12 cellular contexts compared by ENCODE assay signal in the genomic region with DNA sequence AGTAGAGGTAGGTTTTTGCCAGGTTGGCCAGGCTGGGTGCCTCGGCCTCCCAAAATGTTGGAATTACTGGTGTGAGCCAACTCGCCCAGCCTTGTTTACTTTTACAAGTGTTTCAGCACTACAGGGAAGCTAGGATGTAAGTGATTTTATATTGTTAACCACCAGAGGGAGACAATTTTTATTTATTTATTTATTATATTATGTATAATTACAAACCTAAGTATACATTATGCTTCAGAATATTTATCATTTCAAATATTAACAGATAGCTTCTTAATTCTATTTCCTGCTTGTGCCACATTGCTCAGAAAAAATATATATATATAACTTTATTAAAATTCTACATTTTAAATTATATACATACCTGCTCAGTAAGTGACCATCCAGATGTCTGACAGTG. TPM values are rescaled to one million over a fixed set of nuclear protein-coding genes. Genes with fewer than 3 reads are reported as not detected.
DNase-seq lines count a peak whose midpoint lies in the region; ATAC-seq, FAIRE-seq and TF ChIP-seq lines count a peak whose summit lies in the region.
"Had no signal": no experiment of that assay in that cellular context is flagged by ENCODE, and none has a peak within 500 bp of the region (broad histone marks: within the 10 kb centered on the region; RNA-seq: fewer than 3 reads in every experiment).

No MANE protein-coding gene starts in this region.

- CTCF ChIA-PET in A549 (lab: Yijun Ruan, JAX): interaction anchor here (1.1 to 1.5 kb wide), 4 partner anchors 13 to 154 kb away, joined by 3 to 6 read pairs (median 4); no protein-coding TSS in a partner anchor

- POLR2A ChIA-PET in A549 (lab: Yijun Ruan, JAX): no interaction called here

- no peak for ATAC-seq in A549
- no peak for ATAC-seq in HG03354 (IDR thresholded peaks at IDR 0.05; ENCODE audit: poor library complexity, severe bottlenecking, unreplicated experiment)
- no peak for ATAC-seq in GM18858 (IDR thresholded peaks at IDR 0.05; ENCODE audit: unreplicated experiment)

- TF ChIP-seq CTCF in A549 (IDR thresholded peaks at IDR 0.05): peak; percentile 47
- peak; percentile 33 for TF ChIP-seq CTCF in fibroblast of villous mesenchyme (IDR thresholded peaks at IDR 0.05; ENCODE audit: insufficient read depth, low read depth, low read length)

- H3K4me2 ChIP-seq in A549: no peak overlapping the region

- DNase-seq in A549 (ENCODE audit: low read depth in 1 of 2, low spot score in 1 of 2) (peak in 1 of 2 experiments; percentile 7), EH (ENCODE audit: low read depth) (peak; percentile 6), RPMI7951 (ENCODE audit: low read depth) (peak; percentile 2), fibroblast of villous mesenchyme (ENCODE audit: low read depth) (peak; percentile 10), putamen (ENCODE audit: low spot score) (no peak)
- no peak for DNase-seq in activated CD8-positive, alpha-beta memory T cell treated with anti-CD3 and anti-CD28 coated beads, Interleukin-2, amount 50 U/mL, for 48 hours
- DNase-seq: NK-92 treated with Interleukin-12 subunit alpha and Interleukin-12 subunit beta, amount 100 ng/mL, for 24 hours; stimulated activated CD4-positive, alpha-beta T cell treated with anti-CD3 and anti-CD28 coated beads, Interleukin-2, amount 100 ng/mL, for 24 hours had no signal

- H3K4me3 ChIP-seq in A549 (no peak overlapping the region), fibroblast of villous mesenchyme (ENCODE audit: low read depth, low read length) (no peak overlapping the region)
- H3K4me3 ChIP-seq: lung had no signal

- no peak for TF ChIP-seq EP300 in A549 (IDR thresholded peaks at IDR 0.05)

- TF ChIP-seq POLR2A in A549 (IDR thresholded peaks at IDR 0.05; ENCODE audit: low read length): no peak

- no peaks in the 10 kb centered on the region for H3K9me3 ChIP-seq in A549

- 6% methylated on average over 2 of the region's 2 CpGs for WGBS in A549 (ENCODE audit: missing lambda C conversion rate)

- TF ChIP-seq RAD21 in A549 (conservative IDR thresholded peaks at IDR 0.05 in 1 of 2, IDR thresholded peaks at IDR 0.05 in 1 of 2): peak in 1 of 2 experiments; percentile 28; a peak in 1 of 5 replicates

- no peaks in the 10 kb centered on the region for H3K4me1 ChIP-seq in A549

- H3K27ac ChIP-seq in A549: no peak overlapping the region

- FAIRE-seq in A549 (lab: Jason Lieb, UNC): no peak

TF ChIP-seq in A549, 52 proteins besides CTCF, POLR2A, EP300 and RAD21:
- no peak for TF ChIP-seq JUNB (IDR thresholded peaks at IDR 0.05)
- no peak for TF ChIP-seq SREBF2 (IDR thresholded peaks at IDR 0.05)
- no peak for TF ChIP-seq MAZ (IDR thresholded peaks at IDR 0.05; ENCODE audit: borderline replicate concordance, low read depth, low read length)
- TF ChIP-seq SMC3 (IDR thresholded peaks at IDR 0.05): peak; percentile 47; the same call in 2 of the 3 replicates
- TF ChIP-seq RNF2 (IDR thresholded peaks at IDR 0.05; ENCODE audit: borderline replicate concordance, low read depth): no peak

RNA-seq across cellular contexts. Expression of a gene that starts 9.8 kb away (rescaled TPM):
- 11.5 and 14.3 TPM in 2 replicates for polyA plus RNA-seq in A549 (2011; rRNA removed)
- 1.9 and 2.3 TPM in 2 replicates for polyA plus RNA-seq in A549 (2012; cell fraction: cytosol; rRNA removed)
- 2.1 and 3.3 TPM in 2 replicates for polyA plus RNA-seq in A549 (2012; cell fraction: nucleus; rRNA removed)
- polyA plus RNA-seq in A549 (2017; fragmentation: RNase III; extraction: RNeasy Plus Mini Kit Qiagen cat#74134 plus additional on column Dnase treatment): 6.4 to 6.8 TPM (median 6.6 TPM) in 3 replicates
- polyA minus RNA-seq in A549 (2011; rRNA and poly(A)+ RNA removed): 4.5 and 5.1 TPM in 2 replicates
- total RNA-seq in RPMI7951 (2014; rRNA removed; shearing (Covaris generic)): 13.6 and 13.9 TPM in 2 replicates
- 12.9 and 16.0 TPM in 2 replicates for total RNA-seq in fibroblast of villous mesenchyme

RNA-seq across cellular contexts. Expression of a gene that starts 9.9 kb away (rescaled TPM):
- polyA plus RNA-seq in A549 (2011; rRNA removed): 9.7 and 14.2 TPM in 2 replicates
- polyA plus RNA-seq in A549 (2012; cell fraction: cytosol; rRNA removed): 2.8 and 2.9 TPM in 2 replicates
- 0.84 and 2.0 TPM in 2 replicates for polyA plus RNA-seq in A549 (2012; cell fraction: nucleus; rRNA removed)
- 9.7 to 11.4 TPM (median 10.2 TPM) in 3 replicates for polyA plus RNA-seq in A549 (2017; fragmentation: RNase III; extraction: RNeasy Plus Mini Kit Qiagen cat#74134 plus additional on column Dnase treatment)
- 1.2 and 1.5 TPM in 2 replicates for polyA minus RNA-seq in A549 (2011; rRNA and poly(A)+ RNA removed)
- total RNA-seq in RPMI7951 (2014; rRNA removed; shearing (Covaris generic)): 45.4 and 56.4 TPM in 2 replicates
- 4.5 and 7.8 TPM in 2 replicates for total RNA-seq in fibroblast of villous mesenchyme

RNA-seq across cellular contexts. Expression of a gene that starts 46.5 kb away (rescaled TPM):
- not detected in 2 replicates for polyA plus RNA-seq in A549 (2011; rRNA removed)
- polyA plus RNA-seq in A549 (2012; cell fraction: cytosol; rRNA removed): not detected in 2 replicates
- not detected in 2 replicates for polyA plus RNA-seq in A549 (2012; cell fraction: nucleus; rRNA removed)
- polyA plus RNA-seq in A549 (2017; fragmentation: RNase III; extraction: RNeasy Plus Mini Kit Qiagen cat#74134 plus additional on column Dnase treatment): not detected in 3 replicates
- not detected in 2 replicates for polyA minus RNA-seq in A549 (2011; rRNA and poly(A)+ RNA removed)
- total RNA-seq in RPMI7951 (2014; rRNA removed; shearing (Covaris generic)): not detected in 2 replicates
- not detected in 2 replicates for total RNA-seq in fibroblast of villous mesenchyme
- total RNA-seq: dermis microvascular lymphatic vessel endothelial cell, lung had no signal
- polyA plus RNA-seq: lung had no signal

Comparison
In these comparisons a context has a peak if more than half of its experiments do, and no peak if none do; other contexts are left out.
1. DNase-seq: peak in EH (single experiment), RPMI7951 (single experiment) and fibroblast of villous mesenchyme (single experiment); none in activated CD8-positive, alpha-beta memory T cell treated with anti-CD3 and anti-CD28 coated beads, Interleukin-2, amount 50 U/mL, for 48 hours (single experiment) and putamen (single experiment).